1 cellular context compared by ENCODE assay signal in genomic region chr20:53527196-53527595, GRCh38.
TF ChIP-seq lines count a peak whose summit lies in the region.

No MANE protein-coding gene starts in this region.

TF ChIP-seq in K562, 482 proteins besides CTCF, POLR2A, EP300 and RAD21 (continued from another document):
- TF ChIP-seq TBP (optimal IDR thresholded peaks at IDR 0.05; ENCODE audit: low read depth, low read length) (no peak), KAT2B (IDR thresholded peaks at IDR 0.05; ENCODE audit: low read depth, low read length) (no peak), RBM34 (IDR thresholded peaks at IDR 0.05; ENCODE audit: borderline replicate concordance, insufficient read depth, low read length) (no peak), DACH1 (IDR thresholded peaks at IDR 0.05; ENCODE audit: partially characterized antibody) (no peak), ZNF644 (tag; IDR thresholded peaks at IDR 0.05; ENCODE audit: low read depth) (no peak), COPS2 (conservative IDR thresholded peaks at IDR 0.05) (no peak)
- TF ChIP-seq, protein P1, sequence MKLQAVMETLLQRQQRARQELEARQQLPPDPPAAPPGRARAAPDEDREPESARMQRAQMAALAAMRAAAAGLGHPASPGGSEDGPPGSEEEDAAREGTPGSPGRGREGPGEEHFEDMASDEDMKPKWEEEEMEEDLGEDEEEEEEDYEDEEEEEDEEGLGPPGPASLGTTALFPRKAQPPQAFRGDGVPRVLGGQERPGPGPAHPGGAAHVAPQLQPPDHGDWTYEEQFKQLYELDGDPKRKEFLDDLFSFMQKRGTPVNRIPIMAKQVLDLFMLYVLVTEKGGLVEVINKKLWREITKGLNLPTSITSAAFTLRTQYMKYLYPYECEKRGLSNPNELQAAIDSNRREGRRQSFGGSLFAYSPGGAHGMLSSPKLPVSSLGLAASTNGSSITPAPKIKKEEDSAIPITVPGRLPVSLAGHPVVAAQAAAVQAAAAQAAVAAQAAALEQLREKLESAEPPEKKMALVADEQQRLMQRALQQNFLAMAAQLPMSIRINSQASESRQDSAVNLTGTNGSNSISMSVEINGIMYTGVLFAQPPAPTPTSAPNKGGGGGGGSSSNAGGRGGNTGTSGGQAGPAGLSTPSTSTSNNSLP (IDR thresholded peaks at IDR 0.05; ENCODE audit: borderline replicate concordance, low read depth, low read length), result no peak
